ENCODE assay signal across 13 cellular contexts in genomic region chr4:3418029-3418762, GRCh38. TPM values are rescaled to one million over a fixed set of nuclear protein-coding genes. Genes with fewer than 3 reads are reported as not detected.
DNase-seq lines count a peak whose midpoint lies in the region; ATAC-seq and TF ChIP-seq lines count a peak whose summit lies in the region.
"Had no signal": no experiment of that assay in that cellular context is flagged by ENCODE, and none has a peak within 500 bp of the region (broad histone marks: within the 10 kb centered on the region; RNA-seq: fewer than 3 reads in every experiment).

No MANE protein-coding gene starts in this region.

- peaks cover 9% of the 10 kb centered on the region for H3K79me1 ChIP-seq in mesenchymal stem cell (replicated peaks; ENCODE audit: low read length, poor library complexity, severe bottlenecking)

- H2BK12ac ChIP-seq in mesenchymal stem cell (ENCODE audit: low read length in 2 of 2): no peak overlapping the region

- H3K9me3 ChIP-seq in RWPE2 (ENCODE audit: severe bottlenecking) (no peaks in the 10 kb centered on the region), SJCRH30 (replicated peaks) (no peaks in the 10 kb centered on the region), mesenchymal stem cell (ENCODE audit: control insufficient read depth, low read length) (no peaks in the 10 kb centered on the region)

- POLR2A ChIA-PET in T-cell (lab: Charles Lee): no interaction called here

- H2AFZ ChIP-seq in mesenchymal stem cell (ENCODE audit: low read depth, low read length): no peak overlapping the region

- TF ChIP-seq CTCF in GM12872 (IDR thresholded peaks at IDR 0.05; ENCODE audit: insufficient read depth, low read depth, low read length) (peak; percentile 37; the same call in 1 of the 3 replicates), RWPE2 (IDR thresholded peaks at IDR 0.05; ENCODE audit: poor library complexity, severe bottlenecking) (peak; percentile 17)

- H4K8ac ChIP-seq in mesenchymal stem cell (ENCODE audit: low read length): no peak overlapping the region

- H3K23ac ChIP-seq in mesenchymal stem cell (ENCODE audit: low read length in 2 of 2): no peak overlapping the region

- DNase-seq in 8988T: peak; percentile 87
- peak; percentile 38 for DNase-seq in RWPE2 (ENCODE audit: low spot score)
- DNase-seq in iPS-NIHi11 (ENCODE audit: low spot score): peak; percentile 76
- DNase-seq in SJCRH30: no peak
- DNase-seq in mesenchymal stem cell: no peak
- no peak for DNase-seq in T-cell
- DNase-seq in NCI-H748 (lab: John Stamatoyannopoulos, UW; ENCODE audit: unreplicated experiment): no peak
- DNase-seq: central memory CD4-positive, alpha-beta T cell; kidney glomerular epithelial cell; NCI-H1436 treated with DMSO at 0.1 percent for 48 hours; occipital lobe had no signal

- no peaks in the 10 kb centered on the region for H3K9me3 Mint-ChIP-seq in T-cell

- H3K27me3 Mint-ChIP-seq in T-cell: no peaks in the 10 kb centered on the region

- H3K18ac ChIP-seq in mesenchymal stem cell (ENCODE audit: low read depth in 1 of 2, low read length in 2 of 2): no peak overlapping the region

- 93% methylated on average over 22 of the region's 22 CpGs for WGBS in mesenchymal stem cell

- H3K4ac ChIP-seq in mesenchymal stem cell (ENCODE audit: low read depth in 1 of 2, low read length in 2 of 2): no peak overlapping the region

- no peaks in the 10 kb centered on the region for H3K4me1 ChIP-seq in RWPE2 (ENCODE audit: insufficient read depth, poor library complexity, severe bottlenecking)
- H3K4me1 ChIP-seq in SJCRH30: peaks cover 25% of the 10 kb centered on the region
- H3K4me1 ChIP-seq in mesenchymal stem cell (ENCODE audit: control insufficient read depth, insufficient read depth, low read depth, low read length): peaks cover 12% of the 10 kb centered on the region

- CTCF ChIA-PET in T-cell (lab: Charles Lee): no interaction called here

- H3K36me3 Mint-ChIP-seq in T-cell: peaks cover 20% of the 10 kb centered on the region

- H3K27ac ChIP-seq in RWPE2 (ENCODE audit: poor library complexity, severe bottlenecking) (no peak overlapping the region), SJCRH30 (no peak overlapping the region), mesenchymal stem cell (ENCODE audit: low read length, poor library complexity, severe bottlenecking) (no peak overlapping the region)

- H3K14ac ChIP-seq in mesenchymal stem cell (ENCODE audit: low read length in 2 of 2): no peak overlapping the region

- H2BK5ac ChIP-seq in mesenchymal stem cell (ENCODE audit: low read depth, low read length, poor library complexity, severe bottlenecking): no peak overlapping the region

- H2BK120ac ChIP-seq in mesenchymal stem cell (ENCODE audit: low read depth, low read length): no peak overlapping the region

- H2BK15ac ChIP-seq in mesenchymal stem cell (ENCODE audit: low read depth, poor library complexity, severe bottlenecking): no peak overlapping the region

- H3K4me3 ChIP-seq in RWPE2 (ENCODE audit: severe bottlenecking) (no peak overlapping the region), SJCRH30 (no peak overlapping the region), mesenchymal stem cell (ENCODE audit: insufficient read depth in 1 of 2, low read depth in 1 of 2, low read length in 2 of 2) (no peak overlapping the region)

- ATAC-seq in RWPE2 (ENCODE audit: low read depth) (peak; percentile 26; the same call in 1 of the 3 replicates), T-cell (replicated peaks in 1 of 4) (no peak)

- no peak overlapping the region for H4K91ac ChIP-seq in mesenchymal stem cell (ENCODE audit: low read length)

- no peak overlapping the region for H3K4me3 Mint-ChIP-seq in T-cell

- H3K27me3 ChIP-seq in RWPE2 (ENCODE audit: insufficient read depth, poor library complexity, severe bottlenecking): no peaks in the 10 kb centered on the region
- no peaks in the 10 kb centered on the region for H3K27me3 ChIP-seq in SJCRH30
- H3K27me3 ChIP-seq in mesenchymal stem cell (ENCODE audit: control insufficient read depth in 1 of 2, insufficient read depth in 1 of 2, low read length in 2 of 2): no peaks in the 10 kb centered on the region

- H3K9ac ChIP-seq in mesenchymal stem cell (ENCODE audit: low read length): no peak overlapping the region

- H2AK5ac ChIP-seq in mesenchymal stem cell (ENCODE audit: low read length, severe bottlenecking): no peak overlapping the region

- no peaks in the 10 kb centered on the region for H3K4me1 Mint-ChIP-seq in T-cell

- no peak overlapping the region for H3K4me2 ChIP-seq in mesenchymal stem cell (ENCODE audit: low read length, poor library complexity, severe bottlenecking)

- peaks cover 36% of the 10 kb centered on the region for H3K36me3 ChIP-seq in RWPE2 (ENCODE audit: low read depth)
- H3K36me3 ChIP-seq in SJCRH30: peaks cover 11% of the 10 kb centered on the region; the same call in 1 of the 2 replicates
- peaks cover 29 to 77% of the 10 kb centered on the region in 2 experiments for H3K36me3 ChIP-seq in mesenchymal stem cell (ENCODE audit: control insufficient read depth in 1 of 2, insufficient read depth in 2 of 2, low read depth in 1 of 2, low read length in 2 of 2)

- no peak overlapping the region for H3K27ac Mint-ChIP-seq in T-cell

RNA-seq across cellular contexts. Expression of gene HGFAC, which starts 23.6 kb away (rescaled TPM):
- 0.12 and 0.63 TPM in 2 replicates for total RNA-seq in SJCRH30 (2014; rRNA removed; shearing (Covaris generic))
- polyA plus RNA-seq in mesenchymal stem cell (2013, experiment 1 of 2): 0.10 TPM
- polyA plus RNA-seq in mesenchymal stem cell (2013, experiment 2 of 2): 0.01 TPM
- under 1 TPM in 3 of 5 donors, not detected in 2; 0.33 to 0.73 (median 0.70) TPM for total RNA-seq in T-cell
- total RNA-seq: subcutaneous adipose tissue had no signal

RNA-seq across cellular contexts. Expression of gene DOK7, which starts 44.9 kb away (rescaled TPM):
- 8.6 and 9.6 TPM in 2 replicates for total RNA-seq in SJCRH30 (2014; rRNA removed; shearing (Covaris generic))
- polyA plus RNA-seq in mesenchymal stem cell (2013, experiment 1 of 2): not detected
- not detected for polyA plus RNA-seq in mesenchymal stem cell (2013, experiment 2 of 2)
- under 1 TPM in 3 of 5 donors, not detected in 2; 0.22 to 0.58 (median 0.36) TPM for total RNA-seq in T-cell
- total RNA-seq: occipital lobe, subcutaneous adipose tissue had no signal

Comparison
In these comparisons a context has a peak if more than half of its experiments do, and no peak if none do; other contexts are left out.
1. DNase-seq: peak in 8988T (single experiment), RWPE2 (single experiment) and iPS-NIHi11 (single experiment); none in SJCRH30 (0 of 2), mesenchymal stem cell (single experiment), T-cell (0 of 34) and NCI-H748 (single experiment).